In genomic region chr5:173796746-173797495, GRCh38 we compare ENCODE assay signal across 29 cellular contexts.
"Had no signal": no experiment of that assay in that cellular context is flagged by ENCODE, and none has a peak within 500 bp of the region (broad histone marks: within the 10 kb centered on the region; RNA-seq: fewer than 3 reads in every experiment).

No MANE protein-coding gene starts in this region.

- ATAC-seq: activated CD4-positive, alpha-beta T cell treated with anti-CD3 and anti-CD28 coated beads for 36 hours; activated CD8-positive, alpha-beta memory T cell treated with anti-CD3 and anti-CD28 coated beads, Interleukin-2, amount 10 ng/mL, durations not matched to agents 7 days and 5 days; activated CD8-positive, alpha-beta T cell treated with anti-CD3 and anti-CD28 coated beads, Interleukin-2, amount 10 ng/mL, durations not matched to agents 7 days and 5 days; activated naive CD4-positive, alpha-beta T cell treated with anti-CD3 and anti-CD28 coated beads, Interleukin-2, amount 50 U/mL, for 72 hours; activated T-cell treated with anti-CD3 and anti-CD28 coated beads, Interleukin-2, amount 50 U/mL, for 72 hours; gastroesophageal sphincter had no signal

- DNase-seq: activated CD4-positive, alpha-beta memory T cell treated with anti-CD3 and anti-CD28 coated beads for 36 hours; activated CD4-positive, alpha-beta T cell treated with anti-CD3 and anti-CD28 coated beads for 36 hours; activated CD4-positive, alpha-beta T cell treated with anti-CD3 and anti-CD28 coated beads, Interleukin-2, amount 10 ng/mL, durations not matched to agents 24 days and 14 days; activated CD4-positive, CD25-positive, alpha-beta regulatory T cell; activated CD4-positive, CD25-positive, alpha-beta regulatory T cell treated with anti-CD3 and anti-CD28 coated beads, Interleukin-2, amount 50 U/mL, for 72 hours; activated CD8-positive, alpha-beta memory T cell treated with anti-CD3 and anti-CD28 coated beads, Interleukin-2, amount 10 ng/mL, durations not matched to agents 7 days and 5 days; activated CD8-positive, alpha-beta memory T cell treated with anti-CD3 and anti-CD28 coated beads, Interleukin-2, amount 50 U/mL, for 4 hours; activated CD8-positive, alpha-beta T cell treated with anti-CD3 and anti-CD28 coated beads, Interleukin-2, amount 10 ng/mL, durations not matched to agents 7 days and 5 days; activated gamma-delta T cell; activated naive CD4-positive, alpha-beta T cell; activated naive CD4-positive, alpha-beta T cell treated with anti-CD3 and anti-CD28 coated beads, Interleukin-2, amount 10 ng/mL, durations not matched to agents 7 days and 5 days; activated naive CD8-positive, alpha-beta T cell treated with anti-CD3 and anti-CD28 coated beads, Interleukin-2, amount 10 ng/mL, durations not matched to agents 7 days and 5 days; activated T-cell treated with anti-CD3 and anti-CD28 coated beads, Interleukin-2, amount 50 U/mL, for 24 hours; activated T-cell treated with anti-CD3 and anti-CD28 coated beads, Interleukin-2, amount 50 U/mL, for 72 hours; central memory CD4-positive, alpha-beta T cell; cerebellar nuclear complex; colonic mucosa; effector CD8-positive, alpha-beta T cell; esophagus squamous epithelium; foreskin melanocyte; T-helper 2 cell had no signal

- H3K27ac ChIP-seq: ascending aorta, breast epithelium, cardiac muscle cell, colonic mucosa, gastroesophageal sphincter had no signal

- H3K9me3 ChIP-seq: ascending aorta, breast epithelium, colonic mucosa, esophagus squamous epithelium, gastroesophageal sphincter had no signal

- H3K4me3 ChIP-seq: ascending aorta, breast epithelium, cardiac muscle cell, colonic mucosa, esophagus squamous epithelium, gastroesophageal sphincter had no signal

- H3K27me3 ChIP-seq: ascending aorta, breast epithelium, cardiac muscle cell, colonic mucosa, esophagus squamous epithelium, gastroesophageal sphincter had no signal

- H3K27ac Mint-ChIP-seq: activated CD4-positive, alpha-beta memory T cell treated with anti-CD3 and anti-CD28 coated beads for 36 hours; activated CD4-positive, alpha-beta T cell treated with anti-CD3 and anti-CD28 coated beads for 36 hours; activated CD4-positive, alpha-beta T cell treated with anti-CD3 and anti-CD28 coated beads, Interleukin-2, amount 10 ng/mL, durations not matched to agents 24 days and 14 days; activated CD8-positive, alpha-beta memory T cell treated with anti-CD3 and anti-CD28 coated beads, Interleukin-2, amount 10 ng/mL, durations not matched to agents 7 days and 5 days; activated CD8-positive, alpha-beta T cell treated with anti-CD3 and anti-CD28 coated beads, Interleukin-2, amount 10 ng/mL, durations not matched to agents 7 days and 5 days; activated naive CD4-positive, alpha-beta T cell treated with anti-CD3 and anti-CD28 coated beads, Interleukin-2, amount 10 ng/mL, durations not matched to agents 7 days and 5 days; activated naive CD4-positive, alpha-beta T cell treated with anti-CD3 and anti-CD28 coated beads, Interleukin-2, amount 50 U/mL, for 72 hours; activated naive CD8-positive, alpha-beta T cell treated with anti-CD3 and anti-CD28 coated beads, Interleukin-2, amount 10 ng/mL, durations not matched to agents 7 days and 5 days; activated T-cell treated with anti-CD3 and anti-CD28 coated beads, Interleukin-2, amount 50 U/mL, for 24 hours; activated T-cell treated with anti-CD3 and anti-CD28 coated beads, Interleukin-2, amount 50 U/mL, for 72 hours; brain had no signal

- H3K4me3 Mint-ChIP-seq: activated CD4-positive, alpha-beta memory T cell treated with anti-CD3 and anti-CD28 coated beads for 36 hours; activated CD4-positive, alpha-beta T cell treated with anti-CD3 and anti-CD28 coated beads for 36 hours; activated CD4-positive, alpha-beta T cell treated with anti-CD3 and anti-CD28 coated beads, Interleukin-2, amount 10 ng/mL, durations not matched to agents 24 days and 14 days; activated CD8-positive, alpha-beta memory T cell treated with anti-CD3 and anti-CD28 coated beads, Interleukin-2, amount 10 ng/mL, durations not matched to agents 7 days and 5 days; activated CD8-positive, alpha-beta T cell treated with anti-CD3 and anti-CD28 coated beads, Interleukin-2, amount 10 ng/mL, durations not matched to agents 7 days and 5 days; activated naive CD4-positive, alpha-beta T cell treated with anti-CD3 and anti-CD28 coated beads, Interleukin-2, amount 10 ng/mL, durations not matched to agents 7 days and 5 days; activated naive CD8-positive, alpha-beta T cell treated with anti-CD3 and anti-CD28 coated beads, Interleukin-2, amount 10 ng/mL, durations not matched to agents 7 days and 5 days; activated T-cell treated with anti-CD3 and anti-CD28 coated beads, Interleukin-2, amount 50 U/mL, for 24 hours; activated T-cell treated with anti-CD3 and anti-CD28 coated beads, Interleukin-2, amount 50 U/mL, for 72 hours; brain had no signal

- H3K9me3 Mint-ChIP-seq: activated CD4-positive, alpha-beta memory T cell treated with anti-CD3 and anti-CD28 coated beads for 36 hours; activated CD4-positive, alpha-beta T cell treated with anti-CD3 and anti-CD28 coated beads, Interleukin-2, amount 10 ng/mL, durations not matched to agents 24 days and 14 days; activated naive CD4-positive, alpha-beta T cell treated with anti-CD3 and anti-CD28 coated beads, Interleukin-2, amount 10 ng/mL, durations not matched to agents 7 days and 5 days; activated naive CD4-positive, alpha-beta T cell treated with anti-CD3 and anti-CD28 coated beads, Interleukin-2, amount 50 U/mL, for 72 hours; activated naive CD8-positive, alpha-beta T cell treated with anti-CD3 and anti-CD28 coated beads, Interleukin-2, amount 10 ng/mL, durations not matched to agents 7 days and 5 days; activated T-cell treated with anti-CD3 and anti-CD28 coated beads, Interleukin-2, amount 50 U/mL, for 24 hours; activated T-cell treated with anti-CD3 and anti-CD28 coated beads, Interleukin-2, amount 50 U/mL, for 72 hours had no signal

- FAIRE-seq: endometrium, endothelial cell of umbilical vein had no signal

- H3K36me3 Mint-ChIP-seq: activated CD4-positive, alpha-beta memory T cell treated with anti-CD3 and anti-CD28 coated beads for 36 hours; activated CD8-positive, alpha-beta memory T cell treated with anti-CD3 and anti-CD28 coated beads, Interleukin-2, amount 10 ng/mL, durations not matched to agents 7 days and 5 days; activated naive CD4-positive, alpha-beta T cell treated with anti-CD3 and anti-CD28 coated beads, Interleukin-2, amount 10 ng/mL, durations not matched to agents 7 days and 5 days; activated naive CD4-positive, alpha-beta T cell treated with anti-CD3 and anti-CD28 coated beads, Interleukin-2, amount 50 U/mL, for 72 hours; activated naive CD8-positive, alpha-beta T cell treated with anti-CD3 and anti-CD28 coated beads, Interleukin-2, amount 10 ng/mL, durations not matched to agents 7 days and 5 days; brain had no signal

- H3K4me1 ChIP-seq: ascending aorta, breast epithelium, colonic mucosa, gastroesophageal sphincter had no signal

- H3K36me3 ChIP-seq: ascending aorta, breast epithelium, cardiac muscle cell, colonic mucosa, esophagus squamous epithelium, gastroesophageal sphincter had no signal

- H3K27me3 Mint-ChIP-seq: activated CD4-positive, alpha-beta memory T cell treated with anti-CD3 and anti-CD28 coated beads for 36 hours; activated CD8-positive, alpha-beta memory T cell treated with anti-CD3 and anti-CD28 coated beads, Interleukin-2, amount 10 ng/mL, durations not matched to agents 7 days and 5 days; activated naive CD8-positive, alpha-beta T cell treated with anti-CD3 and anti-CD28 coated beads, Interleukin-2, amount 10 ng/mL, durations not matched to agents 7 days and 5 days; activated T-cell treated with anti-CD3 and anti-CD28 coated beads, Interleukin-2, amount 50 U/mL, for 24 hours had no signal

- H3K4me1 Mint-ChIP-seq: activated CD4-positive, alpha-beta T cell treated with anti-CD3 and anti-CD28 coated beads for 36 hours; activated CD4-positive, alpha-beta T cell treated with anti-CD3 and anti-CD28 coated beads, Interleukin-2, amount 10 ng/mL, durations not matched to agents 24 days and 14 days; activated CD8-positive, alpha-beta memory T cell treated with anti-CD3 and anti-CD28 coated beads, Interleukin-2, amount 10 ng/mL, durations not matched to agents 7 days and 5 days; activated naive CD4-positive, alpha-beta T cell treated with anti-CD3 and anti-CD28 coated beads, Interleukin-2, amount 10 ng/mL, durations not matched to agents 7 days and 5 days; activated naive CD8-positive, alpha-beta T cell treated with anti-CD3 and anti-CD28 coated beads, Interleukin-2, amount 10 ng/mL, durations not matched to agents 7 days and 5 days had no signal
